ENCODE assay signal across 22 cellular contexts in the genomic region with DNA sequence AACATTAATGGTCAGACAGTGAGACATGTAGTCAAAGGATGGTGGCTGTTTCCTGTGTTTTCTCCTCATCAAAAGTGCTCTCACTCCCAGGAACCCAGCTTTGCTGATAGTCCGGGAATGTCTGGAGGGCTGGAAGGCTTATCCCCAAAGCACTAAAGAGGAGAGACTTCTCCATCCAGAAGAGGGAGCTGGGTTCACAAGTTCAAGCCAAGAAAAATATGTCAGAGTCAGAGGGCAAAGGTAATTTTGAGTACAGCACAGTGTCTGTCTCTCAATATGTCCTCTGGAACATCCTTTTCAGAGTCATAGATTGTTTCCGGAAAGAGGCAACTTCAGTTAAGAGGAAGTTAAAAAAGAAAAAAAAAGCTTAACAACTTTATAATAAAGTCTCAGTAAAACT.
DNase-seq lines count a peak whose midpoint lies in the region; ATAC-seq and TF ChIP-seq lines count a peak whose summit lies in the region.
"Had no signal": no experiment of that assay in that cellular context is flagged by ENCODE, and none has a peak within 500 bp of the region (broad histone marks: within the 10 kb centered on the region; RNA-seq: fewer than 3 reads in every experiment).

No MANE protein-coding gene starts in this region.

- WGBS in heart right ventricle, 2 donors, result 40 to 45% methylated on average over 2 of the region's 2 CpGs

- no peaks in the 10 kb centered on the region for H3K27me3 Mint-ChIP-seq in WTC11 (ENCODE audit: low read depth)
- H3K27me3 Mint-ChIP-seq: CD4-positive, alpha-beta memory T cell; stimulated activated memory B cell treated with anti-CD40 and anti-IgM and Interleukin-4, amounts not matched to agents 10 μg/mL and 1 μg/mL and 100 μg/mL, for 72 hours had no signal

- no peaks in the 10 kb centered on the region for H3K27me3 ChIP-seq in heart right ventricle

- DNase-seq in GM03348 (ENCODE audit: low spot score) (peak; percentile 24), WTC11 (ENCODE audit: low spot score) (no peak), heart right ventricle (peak in 1 of 2 donors; percentile 18), myocyte (ENCODE audit: low read depth) (peak; percentile 7), SHP77 (lab: John Stamatoyannopoulos, UW) (no peak), SIG-M5 treated with dmso at 0.1 percent for 504 hours (lab: John Stamatoyannopoulos, UW; ENCODE audit: unreplicated experiment) (no peak), hippocampal formation (lab: John Stamatoyannopoulos, UW) (no peak)
- no peak for DNase-seq in stimulated activated CD4-positive, alpha-beta T cell treated with anti-CD3 and anti-CD28 coated beads, Interleukin-4, amount 100 ng/mL, for 1 hour
- DNase-seq: activated CD4-positive, alpha-beta T cell treated with anti-CD3 and anti-CD28 coated beads, Interleukin-2, amount 50 U/mL, for 48 hours; activated naive CD4-positive, alpha-beta T cell; activated T-cell treated with anti-CD3 and anti-CD28 coated beads for 4 hours; amygdala; CD4-positive, alpha-beta memory T cell; cerebellar nuclear complex; DMS53; mucosa of descending colon; NCI-H1105 treated with DMSO at 0.1 percent for 48 hours; NCI-H510A treated with DMSO at 0.1 percent for 48 hours; SHP77 treated with DMSO at 0.1 percent for 48 hours had no signal

- peak overlapping the region in 2 of 10 donors; percentile 15 to 33 for H3K27ac ChIP-seq in heart right ventricle
- H3K27ac ChIP-seq: VCaP had no signal

- intact Hi-C loops in heart right ventricle (cut with DNase I), result no loop called here

- H3K4me3 Mint-ChIP-seq in WTC11, result no peak overlapping the region
- H3K4me3 Mint-ChIP-seq: CD4-positive, alpha-beta memory T cell; stimulated activated memory B cell treated with anti-CD40 and anti-IgM and Interleukin-4, amounts not matched to agents 10 μg/mL and 1 μg/mL and 100 μg/mL, for 72 hours; T-helper 1 cell treated with Interleukin-12 subunit alpha and Interleukin-12 subunit beta and Interleukin-4 antibody, amounts not matched to agents 30 μg/mL and 1 μg/mL, for 36 hours had no signal

- H3K9me3 Mint-ChIP-seq in WTC11, result peaks cover 5% of the 10 kb centered on the region
- H3K9me3 Mint-ChIP-seq: stimulated activated memory B cell treated with anti-CD40 and anti-IgM and Interleukin-4, amounts not matched to agents 10 μg/mL and 1 μg/mL and 100 μg/mL, for 72 hours; T-helper 1 cell treated with Interleukin-12 subunit alpha and Interleukin-12 subunit beta and Interleukin-4 antibody, amounts not matched to agents 30 μg/mL and 1 μg/mL, for 36 hours had no signal

- ATAC-seq in WTC11 (peak; percentile 75), heart right ventricle (peak; percentile 33 to 75 (median 67))
- ATAC-seq: mucosa of descending colon; stimulated activated memory B cell treated with anti-CD40 and anti-IgM and Interleukin-4, amounts not matched to agents 10 μg/mL and 1 μg/mL and 100 μg/mL, for 72 hours had no signal

- H3K4me1 Mint-ChIP-seq in WTC11, result peaks cover 30% of the 10 kb centered on the region
- H3K4me1 Mint-ChIP-seq: CD4-positive, alpha-beta memory T cell; stimulated activated memory B cell treated with anti-CD40 and anti-IgM and Interleukin-4, amounts not matched to agents 10 μg/mL and 1 μg/mL and 100 μg/mL, for 72 hours had no signal

- no peaks in the 10 kb centered on the region for H3K36me3 Mint-ChIP-seq in WTC11
- H3K36me3 Mint-ChIP-seq: CD4-positive, alpha-beta memory T cell; stimulated activated memory B cell treated with anti-CD40 and anti-IgM and Interleukin-4, amounts not matched to agents 10 μg/mL and 1 μg/mL and 100 μg/mL, for 72 hours had no signal

- no peak overlapping the region for H3K27ac Mint-ChIP-seq in WTC11
- H3K27ac Mint-ChIP-seq: CD4-positive, alpha-beta memory T cell; stimulated activated memory B cell treated with anti-CD40 and anti-IgM and Interleukin-4, amounts not matched to agents 10 μg/mL and 1 μg/mL and 100 μg/mL, for 72 hours; T-helper 1 cell treated with Interleukin-12 subunit alpha and Interleukin-12 subunit beta and Interleukin-4 antibody, amounts not matched to agents 30 μg/mL and 1 μg/mL, for 36 hours had no signal

- no peaks in the 10 kb centered on the region for H3K36me3 ChIP-seq in heart right ventricle

- CTCF ChIA-PET in WTC11 (lab: Charles Lee), result interaction anchor here (0.6 to 1.7 kb wide), 3 partner anchors 23 to 364 kb away, joined by 3 read pairs; no protein-coding TSS in a partner anchor

- POLR2A ChIA-PET in WTC11 (lab: Charles Lee), result no interaction called here

- peaks cover 0 to 16% (median 0%) of the 10 kb centered on the region in 9 donors for H3K4me1 ChIP-seq in heart right ventricle

- H3K9me3 ChIP-seq in heart right ventricle, result no peaks in the 10 kb centered on the region
- H3K9me3 ChIP-seq: mucosa of descending colon had no signal

- TF ChIP-seq CTCF in WTC11 (IDR thresholded peaks at IDR 0.05) (no peak), heart right ventricle (IDR thresholded peaks at IDR 0.05) (peak in 3 of 9 donors; percentile 20 to 28 (median 25))

- no peak overlapping the region for H3K4me3 ChIP-seq in heart right ventricle
- H3K4me3 ChIP-seq: mucosa of descending colon had no signal

TF ChIP-seq in WTC11, 78 proteins besides CTCF, POLR2A, EP300 and RAD21:
- no peak for TF ChIP-seq CREM (CRISPR knock-in tag; IDR thresholded peaks at IDR 0.05)

Comparison
In these comparisons a context has a peak if more than half of its experiments do, and no peak if none do; other contexts are left out.
1. DNase-seq: peak in GM03348 (single experiment) and myocyte (single experiment); none in WTC11 (single experiment), SHP77 (0 of 2), stimulated activated CD4-positive, alpha-beta T cell treated with anti-CD3 and anti-CD28 coated beads, Interleukin-4, amount 100 ng/mL, for 1 hour (single experiment), SIG-M5 treated with dmso at 0.1 percent for 504 hours (single experiment) and hippocampal formation (0 of 2).